Comparison of ENCODE assay signal across 8 cellular contexts in the genomic region with DNA sequence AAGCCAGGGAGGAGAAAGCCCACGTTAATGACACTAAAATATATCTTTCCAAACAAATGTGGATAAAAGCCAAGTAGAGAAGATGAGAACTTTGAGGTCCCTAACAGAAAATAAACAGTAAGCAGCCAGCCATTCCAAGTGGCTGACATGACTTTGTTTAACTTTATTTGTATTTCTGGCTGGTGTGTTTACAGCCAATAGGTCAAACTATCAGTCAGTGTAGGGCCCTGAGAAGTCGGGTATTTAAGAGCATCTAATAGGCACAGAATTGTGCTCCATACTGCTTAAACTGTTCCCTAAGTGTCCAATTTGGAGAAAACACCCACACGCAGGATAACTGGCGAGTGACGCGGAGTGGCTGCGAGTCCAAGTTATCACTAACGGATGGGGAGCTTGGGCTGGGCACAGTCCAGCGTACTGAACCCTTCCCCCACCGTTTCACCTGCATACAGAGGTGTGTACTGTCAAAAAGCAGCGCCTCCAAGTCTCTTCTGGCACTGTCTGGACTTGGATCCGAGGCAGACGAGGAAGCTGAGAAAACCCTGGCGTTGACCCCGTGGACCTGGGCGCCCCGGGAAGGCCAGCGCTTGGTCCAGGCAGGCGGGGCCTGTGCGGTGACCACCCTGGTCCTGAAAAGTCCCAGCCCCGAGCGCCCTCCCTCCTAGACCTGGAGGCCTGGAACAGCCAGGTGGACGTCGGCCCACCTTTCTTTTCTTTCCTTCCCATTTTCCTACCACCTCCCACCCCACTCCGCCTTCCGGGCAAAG. TPM values are rescaled to one million over a fixed set of nuclear protein-coding genes. Genes with fewer than 3 reads are reported as not detected.
DNase-seq lines count a peak whose midpoint lies in the region; ATAC-seq, FAIRE-seq and TF ChIP-seq lines count a peak whose summit lies in the region.

No MANE protein-coding gene starts in this region.

- H3K27me3 ChIP-seq in SJCRH30: no peaks in the 10 kb centered on the region

- H3K4me1 Mint-ChIP-seq in activated naive CD4-positive, alpha-beta T cell treated with anti-CD3 and anti-CD28 coated beads for 36 hours (ENCODE audit: low read depth): peaks cover 11% of the 10 kb centered on the region
- H3K4me1 Mint-ChIP-seq in nephron: peaks cover 18% of the 10 kb centered on the region

- TF ChIP-seq CTCF in nephron (IDR thresholded peaks at IDR 0.05; ENCODE audit: unreplicated experiment in 3 of 3) (no peak), GM10266 (IDR thresholded peaks at IDR 0.05; ENCODE audit: control insufficient read depth, insufficient read depth, low read depth, missing control alignments) (no peak)

- peak overlapping the region; percentile 58 for H3K4me3 ChIP-seq in SJCRH30

- H3K27me3 Mint-ChIP-seq in activated naive CD4-positive, alpha-beta T cell treated with anti-CD3 and anti-CD28 coated beads for 36 hours (ENCODE audit: low read depth): no peaks in the 10 kb centered on the region
- no peaks in the 10 kb centered on the region for H3K27me3 Mint-ChIP-seq in nephron (ENCODE audit: low read depth)

- H3K27ac Mint-ChIP-seq in activated naive CD4-positive, alpha-beta T cell treated with anti-CD3 and anti-CD28 coated beads for 36 hours: peak overlapping the region; percentile 97
- peak overlapping the region; percentile 71 to 87 (median 83) for H3K27ac Mint-ChIP-seq in nephron

- peak overlapping the region; percentile 40; the same call in 1 of the 2 replicates for H3K27ac ChIP-seq in SJCRH30

- intact Hi-C loops in activated naive CD4-positive, alpha-beta T cell treated with anti-CD3 and anti-CD28 coated beads for 36 hours (cut with micrococcal nuclease): loop anchor here (5.0 to 10.0 kb wide), 2 partner anchors 658 to 1361 kb away; partner anchors contain the start of genes LYST and RBM34

- H3K4me1 ChIP-seq in SJCRH30: peaks cover 2% of the 10 kb centered on the region; the same call in 1 of the 2 replicates

- DNase-seq in activated naive CD4-positive, alpha-beta T cell treated with anti-CD3 and anti-CD28 coated beads for 36 hours: no peak
- no peak for DNase-seq in activated naive CD4-positive, alpha-beta T cell (lab: John Stamatoyannopoulos, UW)
- DNase-seq in SJCRH30: no peak
- no peak for DNase-seq in dedifferentiated amniotic fluid mesenchymal stem cell (ENCODE audit: extremely low spot score)
- no peak for DNase-seq in frontal cortex (ENCODE audit: low spot score in 2 of 2)
- DNase-seq in GM10266 (ENCODE audit: extremely low spot score): no peak

- H3K9me3 Mint-ChIP-seq in activated naive CD4-positive, alpha-beta T cell treated with anti-CD3 and anti-CD28 coated beads for 36 hours: no peaks in the 10 kb centered on the region
- H3K9me3 Mint-ChIP-seq in nephron: no peaks in the 10 kb centered on the region

- peak; percentile 63 for ATAC-seq in esophagus mucosa

- peak overlapping the region; percentile 96 for H3K4me3 Mint-ChIP-seq in activated naive CD4-positive, alpha-beta T cell treated with anti-CD3 and anti-CD28 coated beads for 36 hours
- peak overlapping the region; percentile 97 to 99 (median 99) for H3K4me3 Mint-ChIP-seq in nephron

- H3K36me3 Mint-ChIP-seq in activated naive CD4-positive, alpha-beta T cell treated with anti-CD3 and anti-CD28 coated beads for 36 hours (ENCODE audit: low read depth): peaks cover 16% of the 10 kb centered on the region
- H3K36me3 Mint-ChIP-seq in nephron (ENCODE audit: low read depth): peaks cover 15% of the 10 kb centered on the region

- H3K9me3 ChIP-seq in SJCRH30 (replicated peaks): no peaks in the 10 kb centered on the region

- H3K36me3 ChIP-seq in SJCRH30: no peaks in the 10 kb centered on the region

- FAIRE-seq in frontal cortex (lab: Jason Lieb, UNC): no peak

- CTCF ChIA-PET in activated naive CD4-positive, alpha-beta T cell treated with anti-CD3 and anti-CD28 coated beads for 36 hours (lab: Charles Lee): no interaction called here

RNA-seq across cellular contexts. Expression of gene LGALS8, which starts 0.7 kb away (rescaled TPM):
- 10 to 100 TPM; 78.6 to 89.4 TPM for total RNA-seq in activated naive CD4-positive, alpha-beta T cell treated with anti-CD3 and anti-CD28 coated beads for 36 hours
- 13.3 and 15.0 TPM in 2 replicates for total RNA-seq in SJCRH30 (2014; rRNA removed; shearing (Covaris generic))
- total RNA-seq in esophagus mucosa (30.1 TPM), frontal cortex (66.0 TPM)
